Comparison of ENCODE assay signal across 1 cellular context in the genomic region with DNA sequence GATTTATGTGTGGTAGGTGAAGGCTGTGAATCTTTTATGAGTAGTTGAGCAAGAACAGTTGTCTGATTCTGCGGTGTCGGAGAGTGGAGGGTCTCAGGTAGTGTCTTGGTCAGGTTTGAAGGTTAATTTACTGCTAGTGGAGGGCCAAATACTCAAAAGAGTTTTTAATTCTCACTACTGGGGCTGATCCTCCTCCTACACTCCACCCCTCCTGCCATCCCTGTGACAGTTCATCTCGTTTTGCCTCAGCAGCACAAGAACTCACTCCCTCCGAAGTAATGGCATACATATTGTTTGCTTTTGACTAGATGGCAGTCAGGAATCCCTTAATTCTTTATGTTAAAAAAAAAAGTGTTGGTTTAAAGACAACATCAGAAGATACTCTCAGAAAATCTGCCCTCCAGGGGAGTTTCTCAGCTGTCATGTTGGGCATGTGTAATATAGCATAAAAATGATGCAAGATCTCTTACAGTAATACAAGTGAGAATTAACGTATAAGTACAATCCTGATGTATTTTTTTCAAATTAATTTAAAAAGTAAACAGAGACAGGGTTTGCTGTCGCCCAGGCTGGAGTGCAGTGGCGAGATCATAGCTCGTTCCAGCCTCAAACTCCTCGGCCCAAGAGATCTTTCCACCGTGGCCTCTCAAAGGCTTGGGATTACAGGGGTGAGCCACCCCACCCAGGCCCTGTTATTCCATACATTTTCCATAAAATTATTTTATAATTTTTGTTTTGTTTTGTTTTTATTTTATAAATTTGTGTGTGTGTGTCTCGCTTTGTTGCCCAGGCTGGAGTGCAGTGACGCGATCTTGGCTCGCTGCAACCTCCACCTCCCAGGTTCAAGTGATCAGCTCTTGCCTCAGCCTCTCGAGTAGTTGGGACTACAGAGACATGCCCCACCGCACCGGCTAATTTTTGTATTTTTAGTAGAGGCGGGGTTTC.
TF ChIP-seq lines count a peak whose summit lies in the region.

No MANE protein-coding gene starts in this region.

TF ChIP-seq in HCT116, 20 proteins besides CTCF, POLR2A, EP300 and RAD21 (continued from another document):
- TF ChIP-seq REST (IDR thresholded peaks at IDR 0.05; ENCODE audit: low read depth) (no peak), EZH2 (IDR thresholded peaks at IDR 0.05) (no peak), MAX (IDR thresholded peaks at IDR 0.05) (no peak)
TF ChIP-seq in HCT116: peak in this region for 0.
